Comparison of ENCODE assay signal across 9 cellular contexts in the genomic region with DNA sequence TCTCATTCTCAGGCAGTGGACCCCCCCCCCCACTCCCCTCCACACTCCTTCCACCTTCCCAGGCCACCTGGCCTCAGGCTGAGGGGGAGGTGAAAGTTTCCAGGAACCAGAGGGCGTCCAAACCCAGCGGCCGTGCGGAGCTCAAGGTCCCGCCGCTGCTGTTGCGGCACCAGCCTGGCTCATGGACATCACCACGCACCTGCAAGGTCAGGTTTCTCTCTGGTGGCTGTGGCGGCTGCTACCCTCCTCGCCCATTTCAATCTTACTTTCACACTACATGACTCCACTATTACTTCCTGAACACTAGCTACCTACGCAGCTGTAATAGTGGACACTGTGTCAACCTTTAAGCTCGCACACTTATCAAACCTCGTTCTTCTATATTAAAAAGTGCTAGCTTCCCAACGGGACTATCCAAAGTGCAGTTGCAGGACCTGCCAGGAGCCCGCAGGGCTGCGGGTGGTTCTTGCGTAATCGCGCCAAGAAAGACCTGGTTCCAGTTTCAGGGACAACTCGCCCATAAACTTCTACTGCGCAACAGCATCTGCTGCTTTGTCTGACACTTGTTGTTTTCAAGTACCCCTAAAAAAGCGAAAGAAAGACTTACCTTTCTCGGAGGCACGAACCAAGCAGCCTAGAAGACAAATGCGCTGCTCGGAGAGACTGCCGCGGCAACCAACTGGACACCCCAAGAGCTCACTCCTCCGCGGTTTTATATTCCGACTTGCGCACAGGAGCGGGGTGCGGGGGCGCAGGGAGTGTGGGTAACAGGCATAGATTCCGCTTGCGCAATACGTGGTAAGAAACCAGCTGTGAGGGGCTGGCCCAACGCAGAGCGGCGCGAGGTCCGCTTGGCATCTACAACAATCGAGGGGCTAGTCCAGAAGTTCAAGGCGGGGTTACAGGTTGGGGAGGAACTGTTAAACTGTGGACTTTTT. TPM values are rescaled to one million over a fixed set of nuclear protein-coding genes. Genes with fewer than 3 reads are reported as not detected.
DNase-seq lines count a peak whose midpoint lies in the region; ATAC-seq and TF ChIP-seq lines count a peak whose summit lies in the region.
"Had no signal": no experiment of that assay in that cellular context is flagged by ENCODE, and none has a peak within 500 bp of the region (broad histone marks: within the 10 kb centered on the region; RNA-seq: fewer than 3 reads in every experiment).

A gene with protein sequence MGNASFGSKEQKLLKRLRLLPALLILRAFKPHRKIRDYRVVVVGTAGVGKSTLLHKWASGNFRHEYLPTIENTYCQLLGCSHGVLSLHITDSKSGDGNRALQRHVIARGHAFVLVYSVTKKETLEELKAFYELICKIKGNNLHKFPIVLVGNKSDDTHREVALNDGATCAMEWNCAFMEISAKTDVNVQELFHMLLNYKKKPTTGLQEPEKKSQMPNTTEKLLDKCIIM (minus strand): TSS at position 687 of the 938 bp plus-strand sequence. CDS start 3,330 bp downstream, outside the sequence.

- intact Hi-C loops in CD14-positive monocyte (cut with micrococcal nuclease), result no loop called here

- H3K9me3 Mint-ChIP-seq in CD14-positive monocyte (peaks cover 3 to 29% (median 14%) of the 10 kb centered on the region in 7 donors), osteocyte (ENCODE audit: unreplicated experiment) (no peaks in the 10 kb centered on the region)

- H3K9me3 ChIP-seq in SK-N-MC (ENCODE audit: low read depth, low read length), result no peaks in the 10 kb centered on the region

- peak within 1 kb of the TSS in 1 of 7 donors; percentile 14 for H3K27ac Mint-ChIP-seq in CD14-positive monocyte
- no peak within 1 kb of the TSS for H3K27ac Mint-ChIP-seq in osteocyte (ENCODE audit: unreplicated experiment)

- TF ChIP-seq CTCF in CD14-positive monocyte (IDR thresholded peaks at IDR 0.05), result no peak
- no peak for TF ChIP-seq CTCF in fibroblast of villous mesenchyme (IDR thresholded peaks at IDR 0.05; ENCODE audit: insufficient read depth, low read depth, low read length)
- no peak for TF ChIP-seq CTCF in osteocyte (IDR thresholded peaks at IDR 0.05)

- H3K36me3 Mint-ChIP-seq in CD14-positive monocyte (no peaks in the 10 kb centered on the region), osteocyte (ENCODE audit: unreplicated experiment) (peaks cover 8% of the 10 kb centered on the region)

- H3K4me1 Mint-ChIP-seq in CD14-positive monocyte, result peaks cover 12% of the 10 kb centered on the region
- peaks cover 2% of the 10 kb centered on the region for H3K4me1 Mint-ChIP-seq in osteocyte (ENCODE audit: unreplicated experiment)

- DNase-seq in CD14-positive monocyte (ENCODE audit: low spot score), result no peak
- DNase-seq in SK-N-MC (ENCODE audit: low read depth, low spot score), result no peak
- DNase-seq in fibroblast of villous mesenchyme (ENCODE audit: low read depth), result peak; percentile 53
- DNase-seq in osteocyte (ENCODE audit: extremely low spot score, unreplicated experiment), result no peak
- no peak for DNase-seq in activated T-cell treated with anti-CD3 and anti-CD28 coated beads, Interleukin-2, amount 50 U/mL, for 1 hour
- DNase-seq: KG1 had no signal

- H3K4me3 ChIP-seq in SK-N-MC (peak within 1 kb of the TSS; percentile 24), fibroblast of villous mesenchyme (ENCODE audit: low read depth, low read length) (peak within 1 kb of the TSS; percentile 59)

- ATAC-seq in GM19463 (IDR thresholded peaks at IDR 0.05; ENCODE audit: unreplicated experiment), result no peak
- ATAC-seq in HG02981 (IDR thresholded peaks at IDR 0.05; ENCODE audit: unreplicated experiment), result no peak
- no peak for ATAC-seq in GM18868 (IDR thresholded peaks at IDR 0.05; ENCODE audit: unreplicated experiment)

- H3K27ac ChIP-seq in SK-N-MC, result no peak within 1 kb of the TSS

- no peak within 1 kb of the TSS for H3K9ac ChIP-seq in SK-N-MC (ENCODE audit: insufficient read length)

- peaks cover 29 to 54% (median 38%) of the 10 kb centered on the region in 3 donors for H3K27me3 Mint-ChIP-seq in CD14-positive monocyte (ENCODE audit: low read depth in 3 of 3)
- peaks cover 3% of the 10 kb centered on the region for H3K27me3 Mint-ChIP-seq in osteocyte (ENCODE audit: unreplicated experiment)

- H3K4me3 Mint-ChIP-seq in CD14-positive monocyte, result peak within 1 kb of the TSS; percentile 55 to 87
- H3K4me3 Mint-ChIP-seq in osteocyte (ENCODE audit: unreplicated experiment), result peak within 1 kb of the TSS; percentile 73

- H3K36me3 ChIP-seq in SK-N-MC (ENCODE audit: insufficient read depth, low read length), result no peaks in the 10 kb centered on the region

RNA-seq across cellular contexts. Expression of the gene that starts here (rescaled TPM):
- not detected for polyA plus RNA-seq in CD14-positive monocyte
- total RNA-seq in fibroblast of villous mesenchyme (0.43 and 2.3 TPM in 2 replicates), osteocyte (1.4 and 1.7 TPM in 2 replicates)
